29 cellular contexts compared by ENCODE assay signal in genomic region chr17:33753452-33753851, GRCh38.
A peak's percentile ranks its signal among the peaks of the same experiment; 100 is the strongest.
DNase-seq lines count a peak whose midpoint lies in the region; ATAC-seq and TF ChIP-seq lines count a peak whose summit lies in the region.
"Had no signal": no experiment of that assay in that cellular context is flagged by ENCODE, and none has a peak within 500 bp of the region (broad histone marks: within the 10 kb centered on the region; RNA-seq: fewer than 3 reads in every experiment).

No MANE protein-coding gene starts in this region.

- no peaks in the 10 kb centered on the region for H3K9me3 ChIP-seq in left lung
- H3K9me3 ChIP-seq: HAP-1, mucosa of descending colon, Peyer's patch, SJCRH30, thyroid gland, uterus had no signal

- CTCF ChIA-PET in activated CD8-positive, alpha-beta T cell treated with anti-CD3 and anti-CD28 coated beads for 36 hours (lab: Charles Lee), result interaction anchor here (1.4 kb wide), 1 partner anchor 28 kb away, joined by 5 read pairs; no protein-coding TSS in a partner anchor
- CTCF ChIA-PET in activated CD8-positive, alpha-beta T cell treated with anti-CD3 and anti-CD28 coated beads, Interleukin-2, amount 10 ng/mL, durations not matched to agents 7 days and 5 days (lab: Charles Lee), result interaction anchor here (0.7 kb wide), 1 partner anchor 25 kb away, joined by 4 read pairs; no protein-coding TSS in a partner anchor

- peaks cover 6% of the 10 kb centered on the region for H3K4me1 Mint-ChIP-seq in activated CD8-positive, alpha-beta T cell treated with anti-CD3 and anti-CD28 coated beads for 36 hours (ENCODE audit: low read depth)
- peaks cover 6% of the 10 kb centered on the region for H3K4me1 Mint-ChIP-seq in activated CD8-positive, alpha-beta T cell treated with anti-CD3 and anti-CD28 coated beads, Interleukin-2, amount 10 ng/mL, durations not matched to agents 7 days and 5 days (ENCODE audit: low read depth)

- no peak overlapping the region for H3K4me3 ChIP-seq in NB4 (ENCODE audit: low read depth, low read length)
- no peak overlapping the region for H3K4me3 ChIP-seq in left lung
- H3K4me3 ChIP-seq in H7 (ENCODE audit: insufficient read depth, low read depth, low read length), result no peak overlapping the region
- H3K4me3 ChIP-seq: cardiac muscle cell, gastroesophageal sphincter, HAP-1, mucosa of descending colon, Peyer's patch, SJCRH30, thyroid gland, uterus had no signal

- TF ChIP-seq CTCF in activated CD8-positive, alpha-beta T cell treated with anti-CD3 and anti-CD28 coated beads for 36 hours (IDR thresholded peaks at IDR 0.05), result no peak
- no peak for TF ChIP-seq CTCF in NB4 (IDR thresholded peaks at IDR 0.05; ENCODE audit: low read depth, low read length)
- TF ChIP-seq CTCF in left lung (IDR thresholded peaks at IDR 0.05), result no peak

- ATAC-seq in activated CD8-positive, alpha-beta T cell treated with anti-CD3 and anti-CD28 coated beads for 36 hours, result no peak
- no peak for ATAC-seq in activated CD8-positive, alpha-beta T cell treated with anti-CD3 and anti-CD28 coated beads, Interleukin-2, amount 10 ng/mL, durations not matched to agents 7 days and 5 days
- ATAC-seq in left lung, result no peak
- ATAC-seq: activated T-cell treated with anti-CD3 and anti-CD28 coated beads, Interleukin-2, amount 50 U/mL, for 72 hours; CD8-positive, alpha-beta T cell; gastroesophageal sphincter; HepG2; left cardiac atrium; mucosa of descending colon; natural killer cell treated with Interleukin-12 subunit alpha and Interleukin-12 subunit beta and Interleukin-15 and Interleukin-18, amount 100 ng/mL, for 72 hours; T-cell had no signal

- H3K36me3 ChIP-seq in left lung, result no peaks in the 10 kb centered on the region
- no peaks in the 10 kb centered on the region for H3K36me3 ChIP-seq in H7 (replicated peaks; ENCODE audit: control insufficient read depth, insufficient read depth, low read length)
- H3K36me3 ChIP-seq: cardiac muscle cell, gastroesophageal sphincter, HAP-1, Peyer's patch, SJCRH30, thyroid gland, uterus had no signal

- H3K4me1 ChIP-seq in left lung, result peaks cover 0 to 4% of the 10 kb centered on the region in 2 donors
- H3K4me1 ChIP-seq: Peyer's patch, SJCRH30, thyroid gland, uterus had no signal

- intact Hi-C loops in activated CD8-positive, alpha-beta T cell treated with anti-CD3 and anti-CD28 coated beads for 36 hours (cut with micrococcal nuclease), result no loop called here
- intact Hi-C loops in left lung (cut with DNase I), result no loop called here

- POLR2A ChIA-PET in activated CD8-positive, alpha-beta T cell treated with anti-CD3 and anti-CD28 coated beads for 36 hours (lab: Charles Lee), result no interaction called here
- POLR2A ChIA-PET in activated CD8-positive, alpha-beta T cell treated with anti-CD3 and anti-CD28 coated beads, Interleukin-2, amount 10 ng/mL, durations not matched to agents 7 days and 5 days (lab: Charles Lee), result no interaction called here

- DNase-seq in activated CD8-positive, alpha-beta T cell treated with anti-CD3 and anti-CD28 coated beads for 36 hours, result peak; percentile 2
- DNase-seq in activated CD8-positive, alpha-beta T cell treated with anti-CD3 and anti-CD28 coated beads, Interleukin-2, amount 10 ng/mL, durations not matched to agents 7 days and 5 days, result no peak
- DNase-seq in NB4 (ENCODE audit: low read depth) (peak; percentile 37), RPMI8226 (peak; percentile 25), left lung (no peak), H7 (no peak), SHP77 treated with DMSO at 0.1 percent for 48 hours (lab: John Stamatoyannopoulos, UW) (no peak), glomerular visceral epithelial cell (ENCODE audit: extremely low spot score) (no peak)
- DNase-seq: activated CD4-positive, alpha-beta T cell treated with anti-CD3 and anti-CD28 coated beads, Interleukin-2, amount 50 U/mL, for 4 hours; activated CD4-positive, CD25-positive, alpha-beta regulatory T cell; CD8-positive, alpha-beta T cell; hypothalamus; left cardiac atrium; mucosa of descending colon; NCI-H1930; Peyer's patch; SJCRH30; stimulated activated CD4-positive, alpha-beta T cell treated with anti-CD3 and anti-CD28 coated beads, Interleukin-4, amount 100 ng/mL, for 24 hours; T-cell; thyroid gland; uterus had no signal

- no peak overlapping the region for H3K4me3 Mint-ChIP-seq in activated CD8-positive, alpha-beta T cell treated with anti-CD3 and anti-CD28 coated beads for 36 hours
- H3K4me3 Mint-ChIP-seq in activated CD8-positive, alpha-beta T cell treated with anti-CD3 and anti-CD28 coated beads, Interleukin-2, amount 10 ng/mL, durations not matched to agents 7 days and 5 days, result no peak overlapping the region
- H3K4me3 Mint-ChIP-seq: activated T-cell treated with anti-CD3 and anti-CD28 coated beads, Interleukin-2, amount 50 U/mL, for 72 hours; B cell; CD8-positive, alpha-beta T cell; natural killer cell treated with Interleukin-12 subunit alpha and Interleukin-12 subunit beta and Interleukin-15 and Interleukin-18, amount 100 ng/mL, for 72 hours; T-cell had no signal

- peaks cover 10 to 46% of the 10 kb centered on the region in 2 donors for H3K27me3 ChIP-seq in left lung
- peaks cover 18% of the 10 kb centered on the region for H3K27me3 ChIP-seq in H7 (ENCODE audit: control insufficient read depth, insufficient read depth, low read length)
- H3K27me3 ChIP-seq: Peyer's patch, uterus had no signal

- peaks cover 38% of the 10 kb centered on the region for H3K27me3 Mint-ChIP-seq in activated CD8-positive, alpha-beta T cell treated with anti-CD3 and anti-CD28 coated beads for 36 hours
- peaks cover 12% of the 10 kb centered on the region for H3K27me3 Mint-ChIP-seq in activated CD8-positive, alpha-beta T cell treated with anti-CD3 and anti-CD28 coated beads, Interleukin-2, amount 10 ng/mL, durations not matched to agents 7 days and 5 days (ENCODE audit: low read depth)

- no peak for TF ChIP-seq POLR2A in NB4 (IDR thresholded peaks at IDR 0.05; ENCODE audit: extremely low read depth, insufficient read length)

- H3K27ac Mint-ChIP-seq in activated CD8-positive, alpha-beta T cell treated with anti-CD3 and anti-CD28 coated beads for 36 hours, result no peak overlapping the region
- no peak overlapping the region for H3K27ac Mint-ChIP-seq in activated CD8-positive, alpha-beta T cell treated with anti-CD3 and anti-CD28 coated beads, Interleukin-2, amount 10 ng/mL, durations not matched to agents 7 days and 5 days
- H3K27ac Mint-ChIP-seq: activated T-cell treated with anti-CD3 and anti-CD28 coated beads, Interleukin-2, amount 50 U/mL, for 72 hours; B cell; CD8-positive, alpha-beta T cell; natural killer cell treated with Interleukin-12 subunit alpha and Interleukin-12 subunit beta and Interleukin-15 and Interleukin-18, amount 100 ng/mL, for 72 hours; T-cell had no signal

- H3K27ac ChIP-seq in left lung, result no peak overlapping the region
- H3K27ac ChIP-seq: cardiac muscle cell, gastroesophageal sphincter, HL-60, Peyer's patch, SJCRH30, thyroid gland, uterus had no signal

- no peaks in the 10 kb centered on the region for H3K36me3 Mint-ChIP-seq in activated CD8-positive, alpha-beta T cell treated with anti-CD3 and anti-CD28 coated beads for 36 hours (ENCODE audit: low read depth)
- H3K36me3 Mint-ChIP-seq in activated CD8-positive, alpha-beta T cell treated with anti-CD3 and anti-CD28 coated beads, Interleukin-2, amount 10 ng/mL, durations not matched to agents 7 days and 5 days (ENCODE audit: low read depth), result no peaks in the 10 kb centered on the region
- H3K36me3 Mint-ChIP-seq: CD8-positive, alpha-beta T cell; natural killer cell treated with Interleukin-12 subunit alpha and Interleukin-12 subunit beta and Interleukin-15 and Interleukin-18, amount 100 ng/mL, for 72 hours; T-cell had no signal

- H3K9me3 Mint-ChIP-seq in activated CD8-positive, alpha-beta T cell treated with anti-CD3 and anti-CD28 coated beads for 36 hours, result peaks cover 4% of the 10 kb centered on the region
- no peaks in the 10 kb centered on the region for H3K9me3 Mint-ChIP-seq in activated CD8-positive, alpha-beta T cell treated with anti-CD3 and anti-CD28 coated beads, Interleukin-2, amount 10 ng/mL, durations not matched to agents 7 days and 5 days (ENCODE audit: insufficient read depth)
- H3K9me3 Mint-ChIP-seq: natural killer cell treated with Interleukin-12 subunit alpha and Interleukin-12 subunit beta and Interleukin-15 and Interleukin-18, amount 100 ng/mL, for 72 hours had no signal

Comparison
In these comparisons a context has a peak if more than half of its experiments do, and no peak if none do; other contexts are left out.
1. DNase-seq: peak in activated CD8-positive, alpha-beta T cell treated with anti-CD3 and anti-CD28 coated beads for 36 hours (single experiment), NB4 (single experiment) and RPMI8226 (single experiment); none in activated CD8-positive, alpha-beta T cell treated with anti-CD3 and anti-CD28 coated beads, Interleukin-2, amount 10 ng/mL, durations not matched to agents 7 days and 5 days (single experiment), left lung (0 of 2), H7 (single experiment), SHP77 treated with DMSO at 0.1 percent for 48 hours (single experiment) and glomerular visceral epithelial cell (single experiment).